In genomic region chr21:46560568-46561447, GRCh38 we compare ENCODE assay signal across 15 cellular contexts. TPM values are rescaled to one million over a fixed set of nuclear protein-coding genes. Genes with fewer than 3 reads are reported as not detected.
A peak's percentile ranks its signal among the peaks of the same experiment; 100 is the strongest.
DNase-seq lines count a peak whose midpoint lies in the region; ATAC-seq, FAIRE-seq and TF ChIP-seq lines count a peak whose summit lies in the region.
"Had no signal": no experiment of that assay in that cellular context is flagged by ENCODE, and none has a peak within 500 bp of the region (broad histone marks: within the 10 kb centered on the region; RNA-seq: fewer than 3 reads in every experiment).

No MANE protein-coding gene starts in this region.

- no peaks in the 10 kb centered on the region for H3K9me3 Mint-ChIP-seq in activated CD4-positive, alpha-beta T cell treated with anti-CD3 and anti-CD28 coated beads for 36 hours (ENCODE audit: low read depth)
- H3K9me3 Mint-ChIP-seq in activated naive CD8-positive, alpha-beta T cell (ENCODE audit: low read depth): no peaks in the 10 kb centered on the region
- H3K9me3 Mint-ChIP-seq in natural killer cell: no peaks in the 10 kb centered on the region
- H3K9me3 Mint-ChIP-seq: IgD-negative memory B cell had no signal

- no peak for DNase-seq in activated CD4-positive, alpha-beta T cell treated with anti-CD3 and anti-CD28 coated beads for 36 hours
- DNase-seq in activated CD4-positive, alpha-beta T cell treated with anti-CD3 and anti-CD28 coated beads for 4 hours: no peak
- DNase-seq in GM12891 (ENCODE audit: insufficient read length, low spot score): no peak
- DNase-seq in natural killer cell: no peak
- DNase-seq in retina: no peak
- no peak for DNase-seq in NK-92 treated with Interleukin-12 subunit alpha and Interleukin-12 subunit beta, amount 100 ng/mL, for 24 hours (lab: John Stamatoyannopoulos, UW)
- DNase-seq: NCI-H1417, SHP77 treated with DMSO at 0.1 percent for 48 hours had no signal

- H3K4me3 Mint-ChIP-seq in activated CD4-positive, alpha-beta T cell treated with anti-CD3 and anti-CD28 coated beads for 36 hours: peak overlapping the region; percentile 66
- peak overlapping the region; percentile 83 for H3K4me3 Mint-ChIP-seq in activated naive CD8-positive, alpha-beta T cell
- peak overlapping the region; percentile 80 for H3K4me3 Mint-ChIP-seq in natural killer cell

- no peak for TF ChIP-seq CTCF in natural killer cell (IDR thresholded peaks at IDR 0.05)

- CTCF ChIA-PET in activated CD4-positive, alpha-beta T cell treated with anti-CD3 and anti-CD28 coated beads for 36 hours (lab: Charles Lee): interaction anchor here (0.7 to 1.8 kb wide), 7 partner anchors 10 to 757 kb away, joined by 3 to 5 read pairs (median 4); no protein-coding TSS in a partner anchor

- intact Hi-C loops in activated CD4-positive, alpha-beta T cell treated with anti-CD3 and anti-CD28 coated beads for 36 hours (cut with DNase I, micrococcal nuclease): no loop called here
- intact Hi-C loops in natural killer cell (cut with micrococcal nuclease): no loop called here

- TF ChIP-seq POLR2A in GM12891 (IDR thresholded peaks at IDR 0.05; ENCODE audit: low read depth, low read length): no peak

- no peaks in the 10 kb centered on the region for H3K27me3 Mint-ChIP-seq in activated CD4-positive, alpha-beta T cell treated with anti-CD3 and anti-CD28 coated beads for 36 hours
- no peaks in the 10 kb centered on the region for H3K27me3 Mint-ChIP-seq in activated naive CD8-positive, alpha-beta T cell
- no peaks in the 10 kb centered on the region for H3K27me3 Mint-ChIP-seq in natural killer cell (ENCODE audit: low read depth in 2 of 2)
- H3K27me3 Mint-ChIP-seq: IgD-negative memory B cell had no signal

- peak overlapping the region; percentile 94 for H3K27ac Mint-ChIP-seq in activated CD4-positive, alpha-beta T cell treated with anti-CD3 and anti-CD28 coated beads for 36 hours
- peak overlapping the region; percentile 98 for H3K27ac Mint-ChIP-seq in activated naive CD8-positive, alpha-beta T cell
- H3K27ac Mint-ChIP-seq in natural killer cell: peak overlapping the region; percentile 91 to 96

- FAIRE-seq in GM12891 (lab: Jason Lieb, UNC): peak; percentile 70
- FAIRE-seq: GM12878 had no signal

- peaks cover 52% of the 10 kb centered on the region for H3K4me1 Mint-ChIP-seq in activated CD4-positive, alpha-beta T cell treated with anti-CD3 and anti-CD28 coated beads for 36 hours
- peaks cover 84% of the 10 kb centered on the region for H3K4me1 Mint-ChIP-seq in activated naive CD8-positive, alpha-beta T cell (ENCODE audit: low read depth)
- peaks cover 22 to 51% of the 10 kb centered on the region in 2 donors for H3K4me1 Mint-ChIP-seq in natural killer cell

- H3K36me3 Mint-ChIP-seq in activated CD4-positive, alpha-beta T cell treated with anti-CD3 and anti-CD28 coated beads for 36 hours (ENCODE audit: low read depth): peaks cover 46% of the 10 kb centered on the region
- H3K36me3 Mint-ChIP-seq in activated naive CD8-positive, alpha-beta T cell: peaks cover 8% of the 10 kb centered on the region
- no peaks in the 10 kb centered on the region for H3K36me3 Mint-ChIP-seq in natural killer cell

- POLR2A ChIA-PET in activated CD4-positive, alpha-beta T cell treated with anti-CD3 and anti-CD28 coated beads for 36 hours (lab: Charles Lee): no interaction called here

- ATAC-seq in activated CD4-positive, alpha-beta T cell treated with anti-CD3 and anti-CD28 coated beads for 36 hours: no peak
- ATAC-seq in natural killer cell: no peak
- no peak for ATAC-seq in GM21717 (IDR thresholded peaks at IDR 0.05; ENCODE audit: unreplicated experiment)
- ATAC-seq: GM12878, HCT116 had no signal

TF ChIP-seq in GM12891, 5 proteins besides CTCF, POLR2A, EP300 and RAD21:
- no peak for TF ChIP-seq SPI1 (IDR thresholded peaks at IDR 0.05; ENCODE audit: low read depth, low read length)
- TF ChIP-seq POLR2AphosphoS5 (IDR thresholded peaks at IDR 0.05; ENCODE audit: low read depth, low read length): no peak
- no peak for TF ChIP-seq POU2F2 (IDR thresholded peaks at IDR 0.05; ENCODE audit: low read depth, low read length)
- TF ChIP-seq PAX5 (IDR thresholded peaks at IDR 0.05; ENCODE audit: insufficient read depth, low read length, severe bottlenecking): no peak
- no peak for TF ChIP-seq TAF1 (IDR thresholded peaks at IDR 0.05; ENCODE audit: low read depth, low read length)
TF ChIP-seq in GM12891: peak in this region for 0.

RNA-seq across cellular contexts. Expression of gene S100B, which starts 44.1 kb away (rescaled TPM):
- not detected for total RNA-seq in activated CD4-positive, alpha-beta T cell treated with anti-CD3 and anti-CD28 coated beads for 36 hours
- 0.18 TPM for polyA plus RNA-seq in GM12891 (2012; ENCODE audit: low read depth, missing spikeins)
- total RNA-seq in natural killer cell: 10 to 100 TPM in 1 of 3 donors, 1 to 10 TPM in 1, not detected in 1; 4.0 to 58.9 TPM
- total RNA-seq: A172, pulmonary artery endothelial cell had no signal
